12 cellular contexts compared by ENCODE assay signal in genomic region chr1:164651378-164651951, GRCh38.
A peak's percentile ranks its signal among the peaks of the same experiment; 100 is the strongest.
DNase-seq lines count a peak whose midpoint lies in the region; ATAC-seq and TF ChIP-seq lines count a peak whose summit lies in the region.
"Had no signal": no experiment of that assay in that cellular context is flagged by ENCODE, and none has a peak within 500 bp of the region (broad histone marks: within the 10 kb centered on the region; RNA-seq: fewer than 3 reads in every experiment).

No MANE protein-coding gene starts in this region.

- no peak overlapping the region for H3K4me3 ChIP-seq in epithelial cell of proximal tubule (ENCODE audit: low read depth, low read length)

- ATAC-seq in HG02885 (IDR thresholded peaks at IDR 0.05; ENCODE audit: poor library complexity, unreplicated experiment) (no peak), HG02623 (IDR thresholded peaks at IDR 0.05; ENCODE audit: unreplicated experiment) (no peak)

- DNase-seq in DMS153 (lab: John Stamatoyannopoulos, UW): peak; percentile 50
- DNase-seq in NCI-H526 (lab: John Stamatoyannopoulos, UW): peak; percentile 81 to 85
- peak; percentile 68 for DNase-seq in epithelial cell of proximal tubule (ENCODE audit: low read depth)
- DNase-seq in neural crest cell (ENCODE audit: low read depth, low spot score): no peak
- DNase-seq in CD1c-positive myeloid dendritic cell (ENCODE audit: extremely low spot score): no peak
- DNase-seq in NCI-H2081 treated with DMSO at 0.1 percent for 48 hours (lab: John Stamatoyannopoulos, UW): no peak
- DNase-seq: KBM-7; stimulated activated CD4-positive, alpha-beta T cell treated with anti-CD3 and anti-CD28 coated beads, Interleukin-2, amount 100 ng/mL, for 48 hours; SW 1271 had no signal

- H3K4me3 Mint-ChIP-seq in neural crest cell: peak overlapping the region; percentile 10

- H3K4me1 Mint-ChIP-seq in neural crest cell: peaks cover 45% of the 10 kb centered on the region

- no peaks in the 10 kb centered on the region for H3K27me3 Mint-ChIP-seq in neural crest cell (ENCODE audit: low read depth)

- no peak overlapping the region for H3K27ac Mint-ChIP-seq in neural crest cell (ENCODE audit: unreplicated experiment)
- H3K27ac Mint-ChIP-seq: activated naive CD4-positive, alpha-beta T cell treated with anti-CD3 and anti-CD28 coated beads, Interleukin-2, amount 50 U/mL, for 72 hours had no signal

- H3K9me3 Mint-ChIP-seq in neural crest cell: no peaks in the 10 kb centered on the region

- TF ChIP-seq CTCF in epithelial cell of proximal tubule (conservative IDR thresholded peaks at IDR 0.05; ENCODE audit: low read depth, low read length) (no peak), neural crest cell (conservative IDR thresholded peaks at IDR 0.05) (no peak)

- H3K36me3 Mint-ChIP-seq in neural crest cell (ENCODE audit: low read depth): no peaks in the 10 kb centered on the region
- H3K36me3 Mint-ChIP-seq: activated naive CD4-positive, alpha-beta T cell treated with anti-CD3 and anti-CD28 coated beads, Interleukin-2, amount 50 U/mL, for 72 hours had no signal

Comparison
In these comparisons a context has a peak if more than half of its experiments do, and no peak if none do; other contexts are left out.
1. DNase-seq: peak in DMS153 (single experiment), NCI-H526 (2 of 2) and epithelial cell of proximal tubule (single experiment); none in neural crest cell (single experiment), CD1c-positive myeloid dendritic cell (single experiment) and NCI-H2081 treated with DMSO at 0.1 percent for 48 hours (single experiment).